Comparison of ENCODE assay signal across 1 cellular context in genomic region chrX:119565110-119565663, GRCh38.
TF ChIP-seq lines count a peak whose summit lies in the region.

Gene STEEP1, minus strand, starts transcription at chrX:119565409. Its CDS starts 54 bp downstream, at chrX:119565355.

TF ChIP-seq in K562, 482 proteins besides CTCF, POLR2A, EP300 and RAD21 (continued from another document and continues in another):
- TF ChIP-seq MGA (IDR thresholded peaks at IDR 0.05), result peak; percentile 13; the same call in 1 of the 2 replicates
- TF ChIP-seq EP400 (IDR thresholded peaks at IDR 0.05), result peak; percentile 74
- TF ChIP-seq SUPT5H (IDR thresholded peaks at IDR 0.05), result peak; percentile 73
- TF ChIP-seq AFF1 (IDR thresholded peaks at IDR 0.05; ENCODE audit: low read depth in 1 of 2, partially characterized antibody in 2 of 2), result peak in 1 of 2 experiments; percentile 24
- TF ChIP-seq SREBF1 (IDR thresholded peaks at IDR 0.05; ENCODE audit: borderline replicate concordance, low read depth, low read length), result peak; percentile 79
- TF ChIP-seq TAF9B (IDR thresholded peaks at IDR 0.05; ENCODE audit: partially characterized antibody), result peak; percentile 58
- 0 out of 2 replicates have a peak, but pooled peaks have one; percentile 27 for TF ChIP-seq ZSCAN29 (IDR thresholded peaks at IDR 0.05)
- TF ChIP-seq NCOR1 (IDR thresholded peaks at IDR 0.05), result no peak
- peak in 1 of 2 experiments; percentile 43; a peak in 1 of 4 replicates for TF ChIP-seq ARNT (IDR thresholded peaks at IDR 0.05)
- TF ChIP-seq CREBBP (IDR thresholded peaks at IDR 0.05; ENCODE audit: low read depth, low read length), result no peak
- peak; percentile 18 to 44; a peak in 1 of 4 replicates for TF ChIP-seq NRF1 (conservative IDR thresholded peaks at IDR 0.05 in 1 of 2, IDR thresholded peaks at IDR 0.05 in 1 of 2)
- peak; percentile 95 for TF ChIP-seq TOE1 (IDR thresholded peaks at IDR 0.05; ENCODE audit: borderline replicate concordance)
- TF ChIP-seq TOE1 (CRISPR knock-in tag; IDR thresholded peaks at IDR 0.05; ENCODE audit: borderline replicate concordance, low read depth), result no peak
- no peak for TF ChIP-seq ARID3B (CRISPR knock-in tag; IDR thresholded peaks at IDR 0.05; ENCODE audit: borderline replicate concordance)
- peak; percentile 29; the same call in 1 of the 2 replicates for TF ChIP-seq TEAD4 (IDR thresholded peaks at IDR 0.05; ENCODE audit: low read length)
- no peak for TF ChIP-seq TEAD4 (CRISPR knock-in tag; IDR thresholded peaks at IDR 0.05; ENCODE audit: borderline replicate concordance)
- peak; percentile 41 for TF ChIP-seq VEZF1 (CRISPR knock-in tag; IDR thresholded peaks at IDR 0.05)
- TF ChIP-seq NCOA4 (IDR thresholded peaks at IDR 0.05; ENCODE audit: partially characterized antibody), result no peak
- TF ChIP-seq ELF2 (CRISPR knock-in tag; IDR thresholded peaks at IDR 0.05), result peak; percentile 56; the same call in 1 of the 2 replicates
- peak; percentile 78; the same call in 1 of the 2 replicates for TF ChIP-seq DIDO1 (tag; IDR thresholded peaks at IDR 0.05; ENCODE audit: low read depth)
- peak; percentile 93 for TF ChIP-seq SIN3B (IDR thresholded peaks at IDR 0.05; ENCODE audit: low read depth)
- TF ChIP-seq GABPA (tag; conservative IDR thresholded peaks at IDR 0.05; ENCODE audit: low read depth), result peak; percentile 76
- TF ChIP-seq EGR1 (conservative IDR thresholded peaks at IDR 0.05), result peak; percentile 88
- no peak for TF ChIP-seq TFAM (CRISPR knock-in tag; conservative IDR thresholded peaks at IDR 0.05)
- peak; percentile 68 for TF ChIP-seq KDM5B (IDR thresholded peaks at IDR 0.05; ENCODE audit: insufficient replicate concordance, low read depth, low read length)
- TF ChIP-seq CC2D1A (IDR thresholded peaks at IDR 0.05), result peak; percentile 59; the same call in 1 of the 2 replicates
- TF ChIP-seq NBN (IDR thresholded peaks at IDR 0.05; ENCODE audit: low read depth), result peak; percentile 94
- TF ChIP-seq POLR2H (tag; IDR thresholded peaks at IDR 0.05; ENCODE audit: low read depth), result peak; percentile 43; the same call in 1 of the 2 replicates
- 0 out of 4 replicates have a peak, but pooled peaks of 1 of the 2 experiments have one; percentile 24 for TF ChIP-seq KDM4B (IDR thresholded peaks at IDR 0.05; ENCODE audit: borderline replicate concordance in 2 of 2, low read depth in 1 of 2)
- peak; percentile 37; the same call in 1 of the 2 replicates for TF ChIP-seq CREB3L1 (IDR thresholded peaks at IDR 0.05; ENCODE audit: borderline replicate concordance, low read depth)
- TF ChIP-seq PHF8 (IDR thresholded peaks at IDR 0.05; ENCODE audit: borderline replicate concordance, low read length), result peak; percentile 67; the same call in 1 of the 2 replicates
- TF ChIP-seq ARID1B (IDR thresholded peaks at IDR 0.05), result peak; percentile 7; the same call in 1 of the 2 replicates
- peak; percentile 78 for TF ChIP-seq HCFC1 (IDR thresholded peaks at IDR 0.05; ENCODE audit: low read depth, low read length)
- TF ChIP-seq ESRRA (IDR thresholded peaks at IDR 0.05; ENCODE audit: borderline replicate concordance, low read depth), result peak; percentile 22; the same call in 1 of the 2 replicates
- TF ChIP-seq ZBTB43 (CRISPR knock-in tag; IDR thresholded peaks at IDR 0.05), result no peak
- TF ChIP-seq MYC (IDR thresholded peaks at IDR 0.05; ENCODE audit: low read depth, low read length), result peak; percentile 81
- no peak for TF ChIP-seq MYC (CRISPR knock-in tag; IDR thresholded peaks at IDR 0.05; ENCODE audit: borderline replicate concordance, low read depth)
- TF ChIP-seq TBL1XR1 (IDR thresholded peaks at IDR 0.05; ENCODE audit: low read length in 2 of 2), result peak in 1 of 2 experiments; percentile 89; a peak in 2 of 4 replicates
